19 cellular contexts compared by ENCODE assay signal in the genomic region with DNA sequence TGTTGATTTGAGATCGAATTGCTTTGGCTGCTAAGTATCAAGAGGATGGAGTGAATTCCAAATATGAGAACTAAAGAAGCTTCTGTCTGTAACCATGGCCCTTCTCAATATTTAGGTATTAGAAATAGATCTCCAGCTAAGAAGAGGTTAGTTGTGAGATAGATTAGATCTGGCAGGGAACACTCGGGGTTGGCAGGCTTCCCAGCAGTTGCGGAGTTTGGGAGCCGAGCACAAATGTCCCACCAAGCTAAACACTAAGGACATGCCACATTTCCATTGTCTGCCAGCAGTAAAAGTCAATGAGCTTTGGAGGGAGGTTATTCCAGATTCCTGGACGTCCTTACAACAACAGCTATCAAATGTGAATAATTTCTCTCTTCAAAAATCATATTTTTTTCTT.
A peak's percentile ranks its signal among the peaks of the same experiment; 100 is the strongest.
DNase-seq lines count a peak whose midpoint lies in the region; ATAC-seq and TF ChIP-seq lines count a peak whose summit lies in the region.
"Had no signal": no experiment of that assay in that cellular context is flagged by ENCODE, and none has a peak within 500 bp of the region (broad histone marks: within the 10 kb centered on the region; RNA-seq: fewer than 3 reads in every experiment).

No MANE protein-coding gene starts in this region.

- no peak overlapping the region for H3K27ac ChIP-seq in GM23338 (ENCODE audit: low read depth)
- H3K27ac ChIP-seq in suprapubic skin, result no peak overlapping the region

- H3K4me3 Mint-ChIP-seq in GM23338 (no peak overlapping the region), brain (no peak overlapping the region)
- H3K4me3 Mint-ChIP-seq: CD14-positive monocyte had no signal

- no peaks in the 10 kb centered on the region for H4K20me1 ChIP-seq in GM23338 (replicated peaks; ENCODE audit: insufficient read depth)

- no peaks in the 10 kb centered on the region for H3K79me2 ChIP-seq in GM23338 (replicated peaks; ENCODE audit: insufficient read depth)

- H3F3A ChIP-seq in GM23338 (replicated peaks; ENCODE audit: low read depth), result no peaks in the 10 kb centered on the region

- no peak overlapping the region for H3K4me2 ChIP-seq in GM23338

- H3K9me2 ChIP-seq in GM23338 (ENCODE audit: insufficient read depth), result no peaks in the 10 kb centered on the region

- no peak overlapping the region for H3K27ac Mint-ChIP-seq in GM23338
- peak overlapping the region in 3 of 5 experiments; percentile 3 to 47 (median 27) for H3K27ac Mint-ChIP-seq in brain
- H3K27ac Mint-ChIP-seq: CD14-positive monocyte had no signal

- DNase-seq in BE2C (peak; percentile 16), GM23338 (ENCODE audit: low spot score) (no peak), NCI-H345 treated with DMSO at 0.1 percent for 48 hours (lab: John Stamatoyannopoulos, UW; ENCODE audit: unreplicated experiment) (peak; percentile 29), suprapubic skin (ENCODE audit: low spot score in 2 of 2) (no peak), occipital lobe (lab: John Stamatoyannopoulos, UW) (no peak)
- DNase-seq: ACHN; DMS53; EL; KBM-7; NCI-H1694 treated with DMSO at 0.1 percent for 48 hours; NCI-H510A treated with DMSO at 0.1 percent for 48 hours; NK-92 treated with Interleukin-12 subunit alpha and Interleukin-12 subunit beta, amount 100 ng/mL, for 24 hours; SW 1271 had no signal

- H3K9me3 ChIP-seq in BE2C, result no peaks in the 10 kb centered on the region
- H3K9me3 ChIP-seq in suprapubic skin, result no peaks in the 10 kb centered on the region

- no peaks in the 10 kb centered on the region for H3K27me3 ChIP-seq in BE2C
- no peaks in the 10 kb centered on the region for H3K27me3 ChIP-seq in GM23338 (ENCODE audit: insufficient read depth)
- H3K27me3 ChIP-seq in suprapubic skin, result no peaks in the 10 kb centered on the region

- TF ChIP-seq CTCF in BE2C (IDR thresholded peaks at IDR 0.05; ENCODE audit: low read depth, low read length), result no peak
- TF ChIP-seq CTCF in GM23338 (conservative IDR thresholded peaks at IDR 0.05; ENCODE audit: low read depth in 2 of 2), result no peak
- no peak for TF ChIP-seq CTCF in brain (conservative IDR thresholded peaks at IDR 0.05)
- no peak for TF ChIP-seq CTCF in suprapubic skin (IDR thresholded peaks at IDR 0.05)

- H3K9me3 Mint-ChIP-seq in GM23338 (no peaks in the 10 kb centered on the region), brain (peaks cover 0 to 7% (median 2%) of the 10 kb centered on the region in 5 experiments)

- no peaks in the 10 kb centered on the region for H3K36me3 Mint-ChIP-seq in GM23338 (ENCODE audit: low read depth)
- H3K36me3 Mint-ChIP-seq in brain, result no peaks in the 10 kb centered on the region
- H3K36me3 Mint-ChIP-seq: CD14-positive monocyte had no signal

- peaks cover 1% of the 10 kb centered on the region for H3K27me3 Mint-ChIP-seq in GM23338 (ENCODE audit: insufficient read depth, low read depth, poor library complexity)
- no peaks in the 10 kb centered on the region for H3K27me3 Mint-ChIP-seq in brain

- TF ChIP-seq EP300 in suprapubic skin (IDR thresholded peaks at IDR 0.05), result no peak

- 30% methylated on average over 5 of the region's 5 CpGs for WGBS in suprapubic skin

- ATAC-seq in GM23338 (no peak), HG02623 (IDR thresholded peaks at IDR 0.05; ENCODE audit: unreplicated experiment) (no peak), HG02763 (IDR thresholded peaks at IDR 0.05; ENCODE audit: unreplicated experiment) (no peak)
- ATAC-seq: HepG2, Right ventricle myocardium inferior had no signal

- H2AFZ ChIP-seq in GM23338, result peak overlapping the region; percentile 81; the same call in 1 of the 2 replicates

- H3K4me1 ChIP-seq in BE2C (no peaks in the 10 kb centered on the region), GM23338 (ENCODE audit: insufficient read depth) (peaks cover 5% of the 10 kb centered on the region; the same call in 1 of the 2 replicates), suprapubic skin (no peaks in the 10 kb centered on the region)

- H3K36me3 ChIP-seq in BE2C (no peaks in the 10 kb centered on the region), GM23338 (ENCODE audit: insufficient read depth) (no peaks in the 10 kb centered on the region), suprapubic skin (no peaks in the 10 kb centered on the region)

- H3K4me1 Mint-ChIP-seq in GM23338 (peaks cover 13% of the 10 kb centered on the region; the same call in 2 of the 3 replicates), brain (peaks cover 18% of the 10 kb centered on the region)
- H3K4me1 Mint-ChIP-seq: CD14-positive monocyte had no signal

- H3K4me3 ChIP-seq in BE2C (ENCODE audit: low read depth, low read length) (no peak overlapping the region), GM23338 (no peak overlapping the region), suprapubic skin (no peak overlapping the region)

- no peak for TF ChIP-seq POLR2A in suprapubic skin (IDR thresholded peaks at IDR 0.05)

TF ChIP-seq in GM23338, 12 proteins besides CTCF, POLR2A, EP300 and RAD21 (continues in another document):
- TF ChIP-seq, protein P1, sequence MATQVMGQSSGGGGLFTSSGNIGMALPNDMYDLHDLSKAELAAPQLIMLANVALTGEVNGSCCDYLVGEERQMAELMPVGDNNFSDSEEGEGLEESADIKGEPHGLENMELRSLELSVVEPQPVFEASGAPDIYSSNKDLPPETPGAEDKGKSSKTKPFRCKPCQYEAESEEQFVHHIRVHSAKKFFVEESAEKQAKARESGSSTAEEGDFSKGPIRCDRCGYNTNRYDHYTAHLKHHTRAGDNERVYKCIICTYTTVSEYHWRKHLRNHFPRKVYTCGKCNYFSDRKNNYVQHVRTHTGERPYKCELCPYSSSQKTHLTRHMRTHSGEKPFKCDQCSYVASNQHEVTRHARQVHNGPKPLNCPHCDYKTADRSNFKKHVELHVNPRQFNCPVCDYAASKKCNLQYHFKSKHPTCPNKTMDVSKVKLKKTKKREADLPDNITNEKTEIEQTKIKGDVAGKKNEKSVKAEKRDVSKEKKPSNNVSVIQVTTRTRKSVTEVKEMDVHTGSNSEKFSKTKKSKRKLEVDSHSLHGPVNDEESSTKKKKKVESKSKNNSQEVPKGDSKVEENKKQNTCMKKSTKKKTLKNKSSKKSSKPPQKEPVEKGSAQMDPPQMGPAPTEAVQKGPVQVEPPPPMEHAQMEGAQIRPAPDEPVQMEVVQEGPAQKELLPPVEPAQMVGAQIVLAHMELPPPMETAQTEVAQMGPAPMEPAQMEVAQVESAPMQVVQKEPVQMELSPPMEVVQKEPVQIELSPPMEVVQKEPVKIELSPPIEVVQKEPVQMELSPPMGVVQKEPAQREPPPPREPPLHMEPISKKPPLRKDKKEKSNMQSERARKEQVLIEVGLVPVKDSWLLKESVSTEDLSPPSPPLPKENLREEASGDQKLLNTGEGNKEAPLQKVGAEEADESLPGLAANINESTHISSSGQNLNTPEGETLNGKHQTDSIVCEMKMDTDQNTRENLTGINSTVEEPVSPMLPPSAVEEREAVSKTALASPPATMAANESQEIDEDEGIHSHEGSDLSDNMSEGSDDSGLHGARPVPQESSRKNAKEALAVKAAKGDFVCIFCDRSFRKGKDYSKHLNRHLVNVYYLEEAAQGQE (IDR thresholded peaks at IDR 0.05; ENCODE audit: unreplicated experiment), result no peak
- TF ChIP-seq, protein P2, sequence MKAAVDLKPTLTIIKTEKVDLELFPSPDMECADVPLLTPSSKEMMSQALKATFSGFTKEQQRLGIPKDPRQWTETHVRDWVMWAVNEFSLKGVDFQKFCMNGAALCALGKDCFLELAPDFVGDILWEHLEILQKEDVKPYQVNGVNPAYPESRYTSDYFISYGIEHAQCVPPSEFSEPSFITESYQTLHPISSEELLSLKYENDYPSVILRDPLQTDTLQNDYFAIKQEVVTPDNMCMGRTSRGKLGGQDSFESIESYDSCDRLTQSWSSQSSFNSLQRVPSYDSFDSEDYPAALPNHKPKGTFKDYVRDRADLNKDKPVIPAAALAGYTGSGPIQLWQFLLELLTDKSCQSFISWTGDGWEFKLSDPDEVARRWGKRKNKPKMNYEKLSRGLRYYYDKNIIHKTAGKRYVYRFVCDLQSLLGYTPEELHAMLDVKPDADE (IDR thresholded peaks at IDR 0.05), result no peak

Comparison
In these comparisons a context has a peak if more than half of its experiments do, and no peak if none do; other contexts are left out.
1. DNase-seq: peak in BE2C (single experiment) and NCI-H345 treated with DMSO at 0.1 percent for 48 hours (single experiment); none in GM23338 (single experiment), suprapubic skin (0 of 2) and occipital lobe (single experiment).